ENCODE assay signal across 8 cellular contexts in the genomic region with DNA sequence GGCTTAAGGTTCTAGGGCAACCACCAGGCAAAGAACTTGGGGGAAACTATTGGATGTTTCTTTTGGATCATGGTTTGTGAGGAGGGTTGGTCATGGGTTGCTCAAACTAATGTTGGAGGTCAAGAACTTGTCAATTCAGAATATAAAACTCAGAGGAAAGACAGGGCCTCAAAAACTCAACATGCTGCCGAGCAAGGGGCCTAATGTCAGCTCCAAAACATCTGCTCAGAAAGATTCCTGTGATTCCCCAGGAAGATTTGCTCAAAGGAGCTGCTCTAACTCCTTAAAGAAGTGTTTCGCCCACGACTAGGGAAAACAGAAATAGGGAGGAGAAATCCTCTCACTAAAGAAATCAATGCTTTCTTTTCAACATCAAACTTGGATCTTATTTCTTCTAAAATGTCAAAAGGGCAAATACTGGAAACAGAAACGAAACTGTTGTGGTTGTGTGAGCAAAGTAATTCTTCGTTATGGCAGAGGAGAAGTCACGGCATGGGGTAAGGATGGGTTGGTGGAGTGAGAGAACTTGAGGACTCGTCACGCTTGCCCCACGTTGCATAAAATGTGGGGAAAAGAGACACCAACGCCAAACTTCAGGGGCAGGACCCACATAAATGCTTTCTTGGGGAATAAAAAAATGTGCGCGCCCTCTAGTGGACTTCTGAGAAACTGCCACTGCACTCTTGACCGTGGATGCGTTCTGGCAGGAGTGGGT.
A peak's percentile ranks its signal among the peaks of the same experiment; 100 is the strongest.
DNase-seq lines count a peak whose midpoint lies in the region; ATAC-seq lines count a peak whose summit lies in the region.

No MANE protein-coding gene starts in this region.

- H3K27ac Mint-ChIP-seq in dendritic cell treated with granulocyte-macrophage colony-stimulating factor and Interleukin-4, amounts not matched to agents 40 ng/mL and 50 ng/mL, for 4 days: peak overlapping the region; percentile 85

- H3K27me3 Mint-ChIP-seq in dendritic cell treated with granulocyte-macrophage colony-stimulating factor and Interleukin-4, amounts not matched to agents 40 ng/mL and 50 ng/mL, for 4 days: peaks cover 4% of the 10 kb centered on the region

- H3K4me3 Mint-ChIP-seq in dendritic cell treated with granulocyte-macrophage colony-stimulating factor and Interleukin-4, amounts not matched to agents 40 ng/mL and 50 ng/mL, for 4 days: no peak overlapping the region

- ATAC-seq in HG02678 (IDR thresholded peaks at IDR 0.05; ENCODE audit: unreplicated experiment): peak; percentile 49

- H3K9me3 Mint-ChIP-seq in dendritic cell treated with granulocyte-macrophage colony-stimulating factor and Interleukin-4, amounts not matched to agents 40 ng/mL and 50 ng/mL, for 4 days: peaks cover 9% of the 10 kb centered on the region

- H3K36me3 Mint-ChIP-seq in dendritic cell treated with granulocyte-macrophage colony-stimulating factor and Interleukin-4, amounts not matched to agents 40 ng/mL and 50 ng/mL, for 4 days (ENCODE audit: low read depth): no peaks in the 10 kb centered on the region

- peaks cover 28% of the 10 kb centered on the region for H3K4me1 Mint-ChIP-seq in dendritic cell treated with granulocyte-macrophage colony-stimulating factor and Interleukin-4, amounts not matched to agents 40 ng/mL and 50 ng/mL, for 4 days (ENCODE audit: low read depth)

- intact Hi-C loops in dendritic cell treated with granulocyte-macrophage colony-stimulating factor and Interleukin-4, amounts not matched to agents 40 ng/mL and 50 ng/mL, for 4 days (cut with micrococcal nuclease): no loop called here

- DNase-seq in activated gamma-delta T cell treated with Interleukin-2 at 50 U/mL for 16 hours: peak; percentile 44
- no peak for DNase-seq in activated gamma-delta T cell (lab: John Stamatoyannopoulos, UW)
- peak; percentile 38 for DNase-seq in NCI-H1694 (lab: John Stamatoyannopoulos, UW)
- peak; percentile 31 to 37 for DNase-seq in activated CD4-positive, alpha-beta T cell treated with anti-CD3 and anti-CD28 coated beads for 24 hours (ENCODE audit: low read depth in 2 of 2)
- peak; percentile 78 for DNase-seq in medulla oblongata (ENCODE audit: extremely low spot score)
- peak; percentile 23 for DNase-seq in stimulated activated CD8-positive, alpha-beta memory T cell treated with anti-CD3 and anti-CD28 coated beads, Interleukin-15, amount 100 ng/mL, for 24 hours (ENCODE audit: low read depth)
